ENCODE assay signal across 1 cellular context in genomic region chr1:45793942-45794604, GRCh38.
TF ChIP-seq lines count a peak whose summit lies in the region.

No MANE protein-coding gene starts in this region.

TF ChIP-seq in HepG2, 621 proteins besides CTCF, POLR2A, EP300 and RAD21 (continued from another document):
- no peak for TF ChIP-seq PRDM15 (CRISPR knock-in tag; IDR thresholded peaks at IDR 0.05)
- no peak for TF ChIP-seq RBAK (CRISPR knock-in tag; IDR thresholded peaks at IDR 0.05)
- no peak for TF ChIP-seq THAP11 (CRISPR knock-in tag; IDR thresholded peaks at IDR 0.05)
- TF ChIP-seq SAP130 (CRISPR knock-in tag; IDR thresholded peaks at IDR 0.05; ENCODE audit: low read depth): peak; percentile 42; the same call in 1 of the 2 replicates
- TF ChIP-seq RFX3 (CRISPR knock-in tag; IDR thresholded peaks at IDR 0.05): no peak
- no peak for TF ChIP-seq NFKBIZ (CRISPR knock-in tag; IDR thresholded peaks at IDR 0.05)
- no peak for TF ChIP-seq ZNF121 (CRISPR knock-in tag; IDR thresholded peaks at IDR 0.05)
- TF ChIP-seq PBX2 (CRISPR knock-in tag; IDR thresholded peaks at IDR 0.05): peak; percentile 49; the same call in 1 of the 2 replicates
- no peak for TF ChIP-seq CEBPZ (IDR thresholded peaks at IDR 0.05; ENCODE audit: low read length)
- TF ChIP-seq KDM2A (CRISPR knock-in tag; IDR thresholded peaks at IDR 0.05; ENCODE audit: borderline replicate concordance, low read depth): no peak
- no peak for TF ChIP-seq XRCC5 (optimal IDR thresholded peaks at IDR 0.05; ENCODE audit: low read length)
- no peak for TF ChIP-seq KAT8 (CRISPR knock-in tag; IDR thresholded peaks at IDR 0.05)
- TF ChIP-seq ZBTB8A (CRISPR knock-in tag; IDR thresholded peaks at IDR 0.05; ENCODE audit: borderline replicate concordance, low read depth): no peak
- TF ChIP-seq ZNF567 (CRISPR knock-in tag; IDR thresholded peaks at IDR 0.05; ENCODE audit: borderline replicate concordance): no peak
- no peak for TF ChIP-seq ZNF646 (CRISPR knock-in tag; IDR thresholded peaks at IDR 0.05)
- no peak for TF ChIP-seq RXRA (CRISPR knock-in tag; IDR thresholded peaks at IDR 0.05)
- no peak for TF ChIP-seq RORA (CRISPR knock-in tag; IDR thresholded peaks at IDR 0.05)
- TF ChIP-seq SNAPC5 (CRISPR knock-in tag; IDR thresholded peaks at IDR 0.05; ENCODE audit: borderline replicate concordance): no peak
- TF ChIP-seq ZNF441 (CRISPR knock-in tag; IDR thresholded peaks at IDR 0.05; ENCODE audit: borderline replicate concordance): no peak
- peak; percentile 49 for TF ChIP-seq STAG1 (CRISPR knock-in tag; IDR thresholded peaks at IDR 0.05)
- no peak for TF ChIP-seq ZNF280D (CRISPR knock-in tag; IDR thresholded peaks at IDR 0.05)
- no peak for TF ChIP-seq SRSF4 (IDR thresholded peaks at IDR 0.05; ENCODE audit: low read depth, low read length, poor library complexity, severe bottlenecking)
- 0 out of 2 replicates have a peak, but pooled peaks have one; percentile 34 for TF ChIP-seq CBX5 (CRISPR knock-in tag; IDR thresholded peaks at IDR 0.05; ENCODE audit: borderline replicate concordance)
